In genomic region chr10:129131439-129132122, GRCh38 we compare ENCODE assay signal across 21 cellular contexts.
"Had no signal": no experiment of that assay in that cellular context is flagged by ENCODE, and none has a peak within 500 bp of the region (broad histone marks: within the 10 kb centered on the region; RNA-seq: fewer than 3 reads in every experiment).

No MANE protein-coding gene starts in this region.

- H3K9me3 Mint-ChIP-seq: activated CD4-positive, alpha-beta memory T cell treated with anti-CD3 and anti-CD28 coated beads, Interleukin-2, amount 10 ng/mL, durations not matched to agents 7 days and 5 days; activated naive CD4-positive, alpha-beta T cell treated with anti-CD3 and anti-CD28 coated beads, Interleukin-2, amount 50 U/mL, for 24 hours had no signal

- H3K4me3 ChIP-seq: adrenal gland, hepatocyte, skin epidermis, suprapubic skin, upper lobe of right lung had no signal

- DNase-seq: activated CD4-positive, alpha-beta memory T cell treated with anti-CD3 and anti-CD28 coated beads, Interleukin-2, amount 10 ng/mL, durations not matched to agents 7 days and 5 days; activated CD4-positive, alpha-beta T cell treated with anti-CD3 and anti-CD28 coated beads for 4 hours; activated effector memory CD4-positive, alpha-beta T cell treated with anti-CD3 and anti-CD28 coated beads, Interleukin-2, amount 50 U/mL, for 16 hours; activated T-cell treated with anti-CD3 and anti-CD28 coated beads, Interleukin-2, amount 50 U/mL, for 48 hours; caudate nucleus; kidney; SIG-M5; stimulated activated CD4-positive, alpha-beta T cell treated with anti-CD3 and anti-CD28 coated beads, Interleukin-15, amount 100 ng/mL, for 24 hours; stimulated activated CD4-positive, alpha-beta T cell treated with anti-CD3 and anti-CD28 coated beads, Interleukin-4, amount 100 ng/mL, for 4 hours; stimulated activated CD8-positive, alpha-beta memory T cell treated with anti-CD3 and anti-CD28 coated beads, Interleukin-4, amount 100 ng/mL, for 48 hours; stimulated activated naive CD8-positive, alpha-beta T cell treated with anti-CD3 and anti-CD28 coated beads, Interleukin-15, Interleukin-2, amounts not matched to agents 100 U/mL and 50 U/mL, for 24 hours; T-helper 17 cell; upper lobe of right lung had no signal

- H3K4me1 Mint-ChIP-seq: activated CD4-positive, alpha-beta memory T cell treated with anti-CD3 and anti-CD28 coated beads, Interleukin-2, amount 10 ng/mL, durations not matched to agents 7 days and 5 days; activated naive CD4-positive, alpha-beta T cell treated with anti-CD3 and anti-CD28 coated beads, Interleukin-2, amount 50 U/mL, for 24 hours; T-helper 17 cell had no signal

- H3K36me3 Mint-ChIP-seq: activated naive CD4-positive, alpha-beta T cell treated with anti-CD3 and anti-CD28 coated beads, Interleukin-2, amount 50 U/mL, for 24 hours; WTC11 had no signal

- H3K27me3 Mint-ChIP-seq: activated CD4-positive, alpha-beta memory T cell treated with anti-CD3 and anti-CD28 coated beads, Interleukin-2, amount 10 ng/mL, durations not matched to agents 7 days and 5 days; activated naive CD4-positive, alpha-beta T cell treated with anti-CD3 and anti-CD28 coated beads, Interleukin-2, amount 50 U/mL, for 24 hours had no signal

- H3K27ac ChIP-seq: hepatocyte, skin epidermis, suprapubic skin, upper lobe of right lung had no signal

- FAIRE-seq: colon, endothelial cell of umbilical vein, kidney had no signal

- ATAC-seq: stimulated activated naive CD8-positive, alpha-beta T cell treated with anti-CD3 and anti-CD28 coated beads, Interleukin-15, Interleukin-2, amounts not matched to agents 100 U/mL and 50 U/mL, for 24 hours; T-helper 17 cell; upper lobe of right lung; WTC11 had no signal

- H3K9me3 ChIP-seq: adrenal gland, suprapubic skin, upper lobe of right lung had no signal

- H3K4me1 ChIP-seq: adrenal gland, suprapubic skin, upper lobe of right lung had no signal

- H3K36me3 ChIP-seq: adrenal gland, suprapubic skin, upper lobe of right lung had no signal

- H3K27me3 ChIP-seq: adrenal gland, suprapubic skin had no signal

- H3K27ac Mint-ChIP-seq: activated CD4-positive, alpha-beta memory T cell treated with anti-CD3 and anti-CD28 coated beads, Interleukin-2, amount 10 ng/mL, durations not matched to agents 7 days and 5 days; activated naive CD4-positive, alpha-beta T cell treated with anti-CD3 and anti-CD28 coated beads, Interleukin-2, amount 50 U/mL, for 24 hours; T-helper 17 cell; WTC11 had no signal

- H3K4me3 Mint-ChIP-seq: activated CD4-positive, alpha-beta memory T cell treated with anti-CD3 and anti-CD28 coated beads, Interleukin-2, amount 10 ng/mL, durations not matched to agents 7 days and 5 days; activated naive CD4-positive, alpha-beta T cell treated with anti-CD3 and anti-CD28 coated beads, Interleukin-2, amount 50 U/mL, for 24 hours; T-helper 17 cell; WTC11 had no signal
